1 cellular context compared by ENCODE assay signal in the genomic region with DNA sequence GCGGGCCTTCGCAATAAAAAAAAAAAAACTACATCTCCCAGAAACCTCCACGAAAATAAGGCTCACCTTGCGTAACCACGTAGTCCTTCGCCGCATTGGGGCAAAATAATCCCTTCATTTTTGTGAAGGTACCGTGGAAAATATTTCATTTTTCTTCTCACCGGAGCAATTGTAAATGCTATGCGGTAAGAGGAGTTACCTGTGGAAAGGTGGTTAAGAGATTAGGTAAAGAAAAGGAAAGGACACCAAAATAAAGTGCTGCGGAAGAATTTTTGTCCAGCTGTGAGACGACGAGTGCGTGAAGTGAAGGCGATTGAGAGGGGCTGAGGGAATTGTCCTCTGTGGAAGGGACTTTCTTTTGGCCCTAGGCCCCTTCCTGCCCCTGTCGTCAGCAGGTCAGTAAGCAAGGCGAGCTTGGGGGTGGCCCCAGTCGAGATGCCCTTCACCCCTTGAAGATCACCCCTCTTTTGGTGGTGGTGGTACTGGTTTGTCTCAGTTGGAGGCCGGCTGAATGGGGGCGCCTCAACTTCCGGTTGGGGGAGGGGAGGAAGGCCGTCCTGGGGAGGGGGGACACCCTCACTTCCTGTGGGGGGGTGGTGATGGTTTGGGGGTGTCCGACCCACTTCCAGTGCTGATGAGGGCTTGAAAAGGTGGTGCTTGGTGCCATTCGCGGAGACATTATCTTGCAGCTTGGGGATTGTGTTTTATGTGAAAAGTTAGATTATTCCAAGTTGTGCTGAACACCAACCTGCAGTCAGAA.
TF ChIP-seq lines count a peak whose summit lies in the region.

A gene (plus strand): TSS at position 279 of the 760 bp plus-strand sequence. CDS start 37,520 bp downstream, outside the sequence.

TF ChIP-seq in HEK293, 187 proteins besides CTCF, POLR2A, EP300 and RAD21 (continued from another document):
- TF ChIP-seq KLF7 (tag by site-specific recombination; IDR thresholded peaks at IDR 0.05; ENCODE audit: borderline replicate concordance): no peak
- TF ChIP-seq, protein P1, sequence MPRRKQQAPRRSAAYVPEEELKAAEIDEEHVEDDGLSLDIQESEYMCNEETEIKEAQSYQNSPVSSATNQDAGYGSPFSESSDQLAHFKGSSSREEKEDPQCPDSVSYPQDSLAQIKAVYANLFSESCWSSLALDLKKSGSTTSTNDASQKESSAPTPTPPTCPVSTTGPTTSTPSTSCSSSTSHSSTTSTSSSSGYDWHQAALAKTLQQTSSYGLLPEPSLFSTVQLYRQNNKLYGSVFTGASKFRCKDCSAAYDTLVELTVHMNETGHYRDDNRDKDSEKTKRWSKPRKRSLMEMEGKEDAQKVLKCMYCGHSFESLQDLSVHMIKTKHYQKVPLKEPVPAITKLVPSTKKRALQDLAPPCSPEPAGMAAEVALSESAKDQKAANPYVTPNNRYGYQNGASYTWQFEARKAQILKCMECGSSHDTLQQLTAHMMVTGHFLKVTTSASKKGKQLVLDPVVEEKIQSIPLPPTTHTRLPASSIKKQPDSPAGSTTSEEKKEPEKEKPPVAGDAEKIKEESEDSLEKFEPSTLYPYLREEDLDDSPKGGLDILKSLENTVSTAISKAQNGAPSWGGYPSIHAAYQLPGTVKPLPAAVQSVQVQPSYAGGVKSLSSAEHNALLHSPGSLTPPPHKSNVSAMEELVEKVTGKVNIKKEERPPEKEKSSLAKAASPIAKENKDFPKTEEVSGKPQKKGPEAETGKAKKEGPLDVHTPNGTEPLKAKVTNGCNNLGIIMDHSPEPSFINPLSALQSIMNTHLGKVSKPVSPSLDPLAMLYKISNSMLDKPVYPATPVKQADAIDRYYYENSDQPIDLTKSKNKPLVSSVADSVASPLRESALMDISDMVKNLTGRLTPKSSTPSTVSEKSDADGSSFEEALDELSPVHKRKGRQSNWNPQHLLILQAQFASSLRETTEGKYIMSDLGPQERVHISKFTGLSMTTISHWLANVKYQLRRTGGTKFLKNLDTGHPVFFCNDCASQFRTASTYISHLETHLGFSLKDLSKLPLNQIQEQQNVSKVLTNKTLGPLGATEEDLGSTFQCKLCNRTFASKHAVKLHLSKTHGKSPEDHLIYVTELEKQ (tag by site-specific recombination; IDR thresholded peaks at IDR 0.05; ENCODE audit: borderline replicate concordance): peak; percentile 64; the same call in 1 of the 2 replicates
- no peak for TF ChIP-seq ZNF155 (tag by site-specific recombination; IDR thresholded peaks at IDR 0.05)
- TF ChIP-seq ZNF510 (tag by site-specific recombination; IDR thresholded peaks at IDR 0.05; ENCODE audit: insufficient replicate concordance): no peak
- no peak for TF ChIP-seq ZNF560 (tag by site-specific recombination; IDR thresholded peaks at IDR 0.05; ENCODE audit: borderline replicate concordance)
- no peak for TF ChIP-seq ZNF549 (tag by site-specific recombination; IDR thresholded peaks at IDR 0.05)
- no peak for TF ChIP-seq ZNF292 (tag by site-specific recombination; IDR thresholded peaks at IDR 0.05; ENCODE audit: borderline replicate concordance, low read depth)
- no peak for TF ChIP-seq RBAK (tag by site-specific recombination; IDR thresholded peaks at IDR 0.05)
- TF ChIP-seq ZNF248 (tag by site-specific recombination; IDR thresholded peaks at IDR 0.05): no peak
- no peak for TF ChIP-seq ZNF777 (tag by site-specific recombination; IDR thresholded peaks at IDR 0.05; ENCODE audit: borderline replicate concordance)
- TF ChIP-seq ZNF266 (tag by site-specific recombination; IDR thresholded peaks at IDR 0.05; ENCODE audit: low read depth): no peak
- TF ChIP-seq TRIM28 (IDR thresholded peaks at IDR 0.05; ENCODE audit: borderline replicate concordance, low read length): peak; percentile 91
- TF ChIP-seq, protein P2, sequence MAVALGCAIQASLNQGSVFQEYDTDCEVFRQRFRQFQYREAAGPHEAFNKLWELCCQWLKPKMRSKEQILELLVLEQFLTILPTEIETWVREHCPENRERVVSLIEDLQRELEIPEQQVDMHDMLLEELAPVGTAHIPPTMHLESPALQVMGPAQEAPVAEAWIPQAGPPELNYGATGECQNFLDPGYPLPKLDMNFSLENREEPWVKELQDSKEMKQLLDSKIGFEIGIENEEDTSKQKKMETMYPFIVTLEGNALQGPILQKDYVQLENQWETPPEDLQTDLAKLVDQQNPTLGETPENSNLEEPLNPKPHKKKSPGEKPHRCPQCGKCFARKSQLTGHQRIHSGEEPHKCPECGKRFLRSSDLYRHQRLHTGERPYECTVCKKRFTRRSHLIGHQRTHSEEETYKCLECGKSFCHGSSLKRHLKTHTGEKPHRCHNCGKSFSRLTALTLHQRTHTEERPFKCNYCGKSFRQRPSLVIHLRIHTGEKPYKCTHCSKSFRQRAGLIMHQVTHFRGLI (tag by site-specific recombination; IDR thresholded peaks at IDR 0.05): peak; percentile 94
- peak; percentile 99 for TF ChIP-seq ZXDB (tag by site-specific recombination; IDR thresholded peaks at IDR 0.05)
